In genomic region chrX:39059866-39060265, GRCh38 we compare ENCODE assay signal across 25 cellular contexts.
"Had no signal": no experiment of that assay in that cellular context is flagged by ENCODE, and none has a peak within 500 bp of the region (broad histone marks: within the 10 kb centered on the region; RNA-seq: fewer than 3 reads in every experiment).

No MANE protein-coding gene starts in this region.

- ATAC-seq: naive thymus-derived CD8-positive, alpha-beta T cell; pancreas; right cardiac atrium; right lobe of liver; stimulated activated effector memory CD8-positive, alpha-beta T cell treated with anti-CD3 and anti-CD28 coated beads, Interleukin-12 subunit alpha, Interleukin-12 subunit beta, amount 100 ng/mL, for 72 hours; stimulated activated naive B cell treated with anti-CD40 and anti-IgM and Interleukin-4, amounts not matched to agents 10 μg/mL and 1 μg/mL and 100 μg/mL, for 72 hours had no signal

- H3K27ac ChIP-seq: neutrophil, pancreas, prostate gland, right lobe of liver, sigmoid colon, skin epidermis, spleen, stomach, thoracic aorta, thyroid gland, tibial nerve, upper lobe of left lung, vagina had no signal

- DNase-seq: naive thymus-derived CD8-positive, alpha-beta T cell; nephron progenitor cell; nucleus accumbens; pancreas; right cardiac atrium; right lobe of liver; sigmoid colon; spleen; stimulated activated CD4-positive, alpha-beta T cell treated with anti-CD3 and anti-CD28 coated beads, Interleukin-12 subunit alpha, Interleukin-12 subunit beta, amount 100 ng/mL, for 4 hours; stimulated activated CD4-positive, alpha-beta T cell treated with anti-CD3 and anti-CD28 coated beads, Interleukin-1b, Interleukin-23, amount 100 ng/mL, for 48 hours; stimulated activated CD4-positive, alpha-beta T cell treated with anti-CD3 and anti-CD28 coated beads, Interleukin-4, amount 100 ng/mL, for 1 hour; stimulated activated naive B cell treated with anti-CD40 and anti-IgM and Interleukin-4, amounts not matched to agents 10 μg/mL and 1 μg/mL and 100 μg/mL, for 72 hours; stimulated activated naive CD4-positive, alpha-beta T cell treated with Interleukin-2 at 50 U/mL for 16 hours; stomach; thyroid gland; trophoblast cell; upper lobe of left lung had no signal

- H3K4me2 ChIP-seq: smooth muscle cell had no signal

- H3K27me3 ChIP-seq: neutrophil, pancreas, right lobe of liver, sigmoid colon, spleen, stomach, thyroid gland, tibial nerve, upper lobe of left lung, vagina had no signal

- H3K36me3 ChIP-seq: neutrophil, pancreas, prostate gland, right lobe of liver, sigmoid colon, spleen, stomach, thoracic aorta, thyroid gland, tibial nerve, upper lobe of left lung, vagina had no signal

- H3K4me3 ChIP-seq: pancreas, prostate gland, right lobe of liver, sigmoid colon, skin epidermis, smooth muscle cell, spleen, stomach, thoracic aorta, thyroid gland, tibial nerve, upper lobe of left lung, vagina had no signal

- H3K9me3 ChIP-seq: neutrophil, pancreas, prostate gland, right lobe of liver, sigmoid colon, thoracic aorta, thyroid gland, tibial nerve, vagina had no signal

- H3K4me1 ChIP-seq: prostate gland, right lobe of liver, sigmoid colon, spleen, stomach, thyroid gland, tibial nerve, upper lobe of left lung, vagina had no signal
